In the genomic region with DNA sequence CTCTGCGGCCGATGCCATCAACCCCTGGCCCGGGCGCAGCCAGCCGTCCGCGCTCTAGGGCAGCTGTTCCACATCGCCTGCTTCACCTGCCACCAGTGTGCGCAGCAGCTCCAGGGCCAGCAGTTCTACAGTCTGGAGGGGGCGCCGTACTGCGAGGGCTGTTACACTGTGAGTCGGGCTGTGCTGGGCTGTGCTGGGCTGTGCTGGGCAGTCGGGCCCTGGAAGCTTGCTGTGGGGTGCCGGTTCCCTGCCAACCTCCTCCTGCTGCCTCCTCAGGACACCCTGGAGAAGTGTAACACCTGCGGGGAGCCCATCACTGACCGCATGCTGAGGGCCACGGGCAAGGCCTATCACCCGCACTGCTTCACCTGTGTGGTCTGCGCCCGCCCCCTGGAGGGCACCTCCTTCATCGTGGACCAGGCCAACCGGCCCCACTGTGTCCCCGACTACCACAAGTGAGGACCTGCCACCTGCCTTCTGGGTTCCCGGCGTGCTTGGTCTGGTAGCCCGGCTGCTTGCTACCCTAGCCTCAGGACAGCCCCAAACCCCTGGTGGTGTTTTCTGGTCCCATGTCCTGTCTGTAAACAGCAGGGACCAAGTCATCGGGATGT, we compare ENCODE assay signal across 1 cellular context.
TF ChIP-seq lines count a peak whose summit lies in the region.

No MANE protein-coding gene starts in this region.

TF ChIP-seq in IMR-90, 13 proteins besides CTCF, POLR2A, EP300 and RAD21:
- TF ChIP-seq MAFK (IDR thresholded peaks at IDR 0.05; ENCODE audit: low read depth, low read length) (no peak), FOS (IDR thresholded peaks at IDR 0.05; ENCODE audit: low read depth, low read length) (no peak), NFE2L2 (IDR thresholded peaks at IDR 0.05; ENCODE audit: low read depth, low read length) (no peak), SMC3 (IDR thresholded peaks at IDR 0.05; ENCODE audit: low read depth, low read length) (no peak), MXI1 (IDR thresholded peaks at IDR 0.05; ENCODE audit: borderline replicate concordance, low read depth, low read length) (no peak), CHD1 (IDR thresholded peaks at IDR 0.05; ENCODE audit: low read depth, low read length) (no peak)
- TF ChIP-seq, protein P1, sequence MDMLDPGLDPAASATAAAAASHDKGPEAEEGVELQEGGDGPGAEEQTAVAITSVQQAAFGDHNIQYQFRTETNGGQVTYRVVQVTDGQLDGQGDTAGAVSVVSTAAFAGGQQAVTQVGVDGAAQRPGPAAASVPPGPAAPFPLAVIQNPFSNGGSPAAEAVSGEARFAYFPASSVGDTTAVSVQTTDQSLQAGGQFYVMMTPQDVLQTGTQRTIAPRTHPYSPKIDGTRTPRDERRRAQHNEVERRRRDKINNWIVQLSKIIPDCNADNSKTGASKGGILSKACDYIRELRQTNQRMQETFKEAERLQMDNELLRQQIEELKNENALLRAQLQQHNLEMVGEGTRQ (IDR thresholded peaks at IDR 0.05; ENCODE audit: low read depth, low read length), result no peak
- TF ChIP-seq, protein P2, sequence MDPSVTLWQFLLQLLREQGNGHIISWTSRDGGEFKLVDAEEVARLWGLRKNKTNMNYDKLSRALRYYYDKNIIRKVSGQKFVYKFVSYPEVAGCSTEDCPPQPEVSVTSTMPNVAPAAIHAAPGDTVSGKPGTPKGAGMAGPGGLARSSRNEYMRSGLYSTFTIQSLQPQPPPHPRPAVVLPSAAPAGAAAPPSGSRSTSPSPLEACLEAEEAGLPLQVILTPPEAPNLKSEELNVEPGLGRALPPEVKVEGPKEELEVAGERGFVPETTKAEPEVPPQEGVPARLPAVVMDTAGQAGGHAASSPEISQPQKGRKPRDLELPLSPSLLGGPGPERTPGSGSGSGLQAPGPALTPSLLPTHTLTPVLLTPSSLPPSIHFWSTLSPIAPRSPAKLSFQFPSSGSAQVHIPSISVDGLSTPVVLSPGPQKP (IDR thresholded peaks at IDR 0.05; ENCODE audit: borderline replicate concordance, low read depth, low read length), result no peak
